8 cellular contexts compared by ENCODE assay signal in genomic region chr1:27392778-27393635, GRCh38. TPM values are rescaled to one million over a fixed set of nuclear protein-coding genes. Genes with fewer than 3 reads are reported as not detected.
DNase-seq lines count a peak whose midpoint lies in the region; ATAC-seq and TF ChIP-seq lines count a peak whose summit lies in the region.

No MANE protein-coding gene starts in this region.

- no peaks in the 10 kb centered on the region for H4K20me1 ChIP-seq in PC-9 (ENCODE audit: insufficient read depth)

- BruUV-seq in PC-9 (replicated peaks; lab: Mats Ljungman, UMichigan) = no TSS peak

- H3K27ac ChIP-seq in PC-9 (no peak overlapping the region), esophagus (ENCODE audit: low read depth in 2 of 2, low read length in 1 of 2) (peak overlapping the region in 1 of 2 donors; percentile 53)

- DNase-seq in NCI-H82 (lab: John Stamatoyannopoulos, UW) = peak; percentile 70
- no peak for DNase-seq in NCI-H82 treated with DMSO at 0.1 percent for 48 hours (lab: John Stamatoyannopoulos, UW; ENCODE audit: unreplicated experiment)
- DNase-seq in PC-9 = no peak
- no peak for DNase-seq in retinal pigment epithelial cell (ENCODE audit: low read depth)
- no peak for DNase-seq in NCI-H2081 treated with DMSO at 0.1 percent for 48 hours (lab: John Stamatoyannopoulos, UW)

- peak overlapping the region; percentile 85 for H3K4me2 ChIP-seq in PC-9

- no peaks in the 10 kb centered on the region for H3K79me2 ChIP-seq in PC-9 (ENCODE audit: low read depth)

- ATAC-seq in HG02885 (IDR thresholded peaks at IDR 0.05; ENCODE audit: poor library complexity, unreplicated experiment) = no peak
- no peak for ATAC-seq in GM18907 (IDR thresholded peaks at IDR 0.05; ENCODE audit: unreplicated experiment)

- H3K4me1 ChIP-seq in PC-9 (replicated peaks; ENCODE audit: insufficient read depth) = no peaks in the 10 kb centered on the region
- peaks cover 2 to 7% of the 10 kb centered on the region in 2 donors for H3K4me1 ChIP-seq in esophagus (ENCODE audit: control insufficient read depth in 2 of 2, insufficient read depth in 2 of 2, low read length in 1 of 2)

- H3F3A ChIP-seq in PC-9 (ENCODE audit: insufficient read depth, low read depth) = no peaks in the 10 kb centered on the region

- 38 to 39% methylated on average over 30 of the region's 30 CpGs for WGBS in esophagus, 2 donors

- H3K9me2 ChIP-seq in PC-9 (ENCODE audit: insufficient read depth) = no peaks in the 10 kb centered on the region

- H2AFZ ChIP-seq in PC-9 = peak overlapping the region; percentile 86

- H3K27me3 ChIP-seq in PC-9 (ENCODE audit: insufficient read depth, low read depth) = no peaks in the 10 kb centered on the region
- no peaks in the 10 kb centered on the region for H3K27me3 ChIP-seq in esophagus (ENCODE audit: control insufficient read depth in 1 of 2, insufficient read depth in 2 of 2, low read length in 2 of 2)

- H3K36me3 ChIP-seq in PC-9 (ENCODE audit: low read depth) (no peaks in the 10 kb centered on the region), esophagus (ENCODE audit: control insufficient read depth in 2 of 2, insufficient read depth in 2 of 2, low read length in 1 of 2) (no peaks in the 10 kb centered on the region)

- TF ChIP-seq CTCF in PC-9 (conservative IDR thresholded peaks at IDR 0.05) (no peak), retinal pigment epithelial cell (conservative IDR thresholded peaks at IDR 0.05; ENCODE audit: low read depth, low read length) (peak; percentile 50)

- H3K4me3 ChIP-seq in PC-9 (peak overlapping the region; percentile 66), esophagus (ENCODE audit: low read depth in 1 of 2, low read length in 2 of 2) (peak overlapping the region; percentile 43), retinal pigment epithelial cell (ENCODE audit: low read length) (peak overlapping the region; percentile 83)

- POLR2A ChIA-PET in PC-9 (lab: Charles Lee; ENCODE audit: unreplicated experiment) = no interaction called here

- intact Hi-C loops in PC-9 (cut with micrococcal nuclease; ENCODE audit: unreplicated experiment) = no loop called here

- CTCF ChIA-PET in PC-9 (lab: Charles Lee) = interaction anchor here (0.6 kb wide), 1 partner anchor 700 kb away, joined by 3 read pairs; no protein-coding TSS in a partner anchor

- H3K9me3 ChIP-seq in PC-9 (ENCODE audit: insufficient read depth, low read depth) (no peaks in the 10 kb centered on the region), esophagus (ENCODE audit: control insufficient read depth in 2 of 2, insufficient read depth in 1 of 2, low read depth in 1 of 2, low read length in 1 of 2) (no peaks in the 10 kb centered on the region)

RNA-seq across cellular contexts. Expression of gene GPR3, which starts 0.6 kb away (rescaled TPM):
- 0.98 and 1.2 TPM in 2 replicates for total RNA-seq in PC-9 (2021)
- polyA plus RNA-seq in esophagus = under 1 TPM; 0.22 to 0.25 TPM

RNA-seq across cellular contexts. Expression of gene CD164L2, which starts 9.9 kb away (rescaled TPM):
- total RNA-seq in PC-9 (2021) = 0.63 and 1.7 TPM in 2 replicates
- polyA plus RNA-seq in esophagus = 10 to 100 TPM; 10.5 to 14.5 TPM

RNA-seq across cellular contexts. Expression of gene FCN3, which starts 18.4 kb away (rescaled TPM):
- not detected in 2 replicates for total RNA-seq in PC-9 (2021)
- 1 to 10 TPM; 1.6 to 2.6 TPM for polyA plus RNA-seq in esophagus

RNA-seq across cellular contexts. Expression of gene MAP3K6, which starts 26.2 kb away (rescaled TPM):
- total RNA-seq in PC-9 (2021) = 25.1 and 26.2 TPM in 2 replicates
- polyA plus RNA-seq in esophagus = 100 to 1,000 TPM in 1 of 2 donors, 10 to 100 TPM in 1; 48.5 to 110 TPM

RNA-seq across cellular contexts. Expression of gene SYTL1, which starts 51.2 kb away (rescaled TPM):
- total RNA-seq in PC-9 (2021) = 43.7 and 49.8 TPM in 2 replicates
- 100 to 1,000 TPM; 136 to 302 TPM for polyA plus RNA-seq in esophagus
